Comparison of ENCODE assay signal across 1 cellular context in genomic region chr16:74700206-74701040, GRCh38.
TF ChIP-seq lines count a peak whose summit lies in the region.

Gene MLKL, minus strand, starts transcription at chr16:74700862. Its CDS starts 5,105 bp downstream, at chr16:74695757.

TF ChIP-seq in HepG2, 621 proteins besides CTCF, POLR2A, EP300 and RAD21 (continued from another document and continues in another):
- TF ChIP-seq ATF7 (IDR thresholded peaks at IDR 0.05) (no peak), ATF7 (CRISPR knock-in tag; IDR thresholded peaks at IDR 0.05) (peak; percentile 72), KDM3A (CRISPR knock-in tag; IDR thresholded peaks at IDR 0.05; ENCODE audit: low read depth) (peak; percentile 66; the same call in 1 of the 2 replicates), IRF1 (CRISPR knock-in tag; IDR thresholded peaks at IDR 0.05; ENCODE audit: low read depth) (no peak), SNAPC2 (CRISPR knock-in tag; IDR thresholded peaks at IDR 0.05) (no peak; the same call in 1 of the 2 replicates), ZNF816 (CRISPR knock-in tag; IDR thresholded peaks at IDR 0.05; ENCODE audit: borderline replicate concordance) (no peak; the same call in 1 of the 2 replicates), ZNF674 (CRISPR knock-in tag; IDR thresholded peaks at IDR 0.05; ENCODE audit: low read depth) (no peak), ZNF10 (CRISPR knock-in tag; IDR thresholded peaks at IDR 0.05; ENCODE audit: borderline replicate concordance, low read depth) (no peak), TOPORS (CRISPR knock-in tag; IDR thresholded peaks at IDR 0.05) (peak; percentile 53; the same call in 1 of the 2 replicates), RFXANK (CRISPR knock-in tag; IDR thresholded peaks at IDR 0.05) (no peak), ZNF709 (CRISPR knock-in tag; IDR thresholded peaks at IDR 0.05) (peak; percentile 88; the same call in 1 of the 2 replicates), NFE2 (CRISPR knock-in tag; IDR thresholded peaks at IDR 0.05) (peak; percentile 19; the same call in 1 of the 2 replicates), ZNF281 (CRISPR knock-in tag; IDR thresholded peaks at IDR 0.05; ENCODE audit: borderline replicate concordance) (no peak), NKX3-1 (CRISPR knock-in tag; IDR thresholded peaks at IDR 0.05) (0 out of 2 replicates have a peak, but pooled peaks have one; percentile 67), TFDP1 (CRISPR knock-in tag; IDR thresholded peaks at IDR 0.05; ENCODE audit: borderline replicate concordance) (peak; percentile 67; the same call in 1 of the 2 replicates), ZNF143 (CRISPR knock-in tag; IDR thresholded peaks at IDR 0.05) (0 out of 2 replicates have a peak, but pooled peaks have one; percentile 51), ZNF549 (CRISPR knock-in tag; IDR thresholded peaks at IDR 0.05) (no peak), TCF7 (IDR thresholded peaks at IDR 0.05; ENCODE audit: low read depth) (no peak), KDM1A (CRISPR knock-in tag; IDR thresholded peaks at IDR 0.05) (0 out of 2 replicates have a peak, but pooled peaks have one; percentile 5), ZNF841 (CRISPR knock-in tag; IDR thresholded peaks at IDR 0.05; ENCODE audit: borderline replicate concordance) (no peak), PRPF4 (IDR thresholded peaks at IDR 0.05; ENCODE audit: low read depth, low read length, poor library complexity, severe bottlenecking) (no peak), TFE3 (CRISPR knock-in tag; IDR thresholded peaks at IDR 0.05) (peak; percentile 45; the same call in 1 of the 2 replicates), MAFK (conservative IDR thresholded peaks at IDR 0.05 in 1 of 2, IDR thresholded peaks at IDR 0.05 in 1 of 2; ENCODE audit: low read length in 2 of 2) (no peak), SAFB2 (CRISPR knock-in tag; IDR thresholded peaks at IDR 0.05; ENCODE audit: borderline replicate concordance, low read depth) (no peak), JUND (CRISPR knock-in tag; IDR thresholded peaks at IDR 0.05) (0 out of 2 replicates have a peak, but pooled peaks have one; percentile 27), RFX3 (CRISPR knock-in tag; IDR thresholded peaks at IDR 0.05) (no peak), GZF1 (CRISPR knock-in tag; IDR thresholded peaks at IDR 0.05) (peak; percentile 80; the same call in 1 of the 2 replicates), ETV6 (CRISPR knock-in tag; conservative IDR thresholded peaks at IDR 0.05) (peak; percentile 85), HMG20B (CRISPR knock-in tag; conservative IDR thresholded peaks at IDR 0.05) (peak; percentile 25; the same call in 1 of the 2 replicates), GFI1 (CRISPR knock-in tag; IDR thresholded peaks at IDR 0.05; ENCODE audit: borderline replicate concordance) (no peak; the same call in 1 of the 2 replicates), ZNF362 (CRISPR knock-in tag; IDR thresholded peaks at IDR 0.05; ENCODE audit: borderline replicate concordance) (no peak), FOSL2 (CRISPR knock-in tag; IDR thresholded peaks at IDR 0.05) (peak; percentile 69), YY1 (IDR thresholded peaks at IDR 0.05; ENCODE audit: insufficient read depth, insufficient replicate concordance, low read depth, low read length) (peak; percentile 43), KLF16 (CRISPR knock-in tag; IDR thresholded peaks at IDR 0.05) (peak; percentile 40 to 70; a peak in 2 of 4 replicates), IRX3 (CRISPR knock-in tag; IDR thresholded peaks at IDR 0.05; ENCODE audit: borderline replicate concordance, low read depth) (no peak), KLF9 (CRISPR knock-in tag; IDR thresholded peaks at IDR 0.05; ENCODE audit: low read depth) (0 out of 2 replicates have a peak, but pooled peaks have one; percentile 52), MTF1 (CRISPR knock-in tag; IDR thresholded peaks at IDR 0.05) (0 out of 2 replicates have a peak, but pooled peaks have one; percentile 18), ARID4A (CRISPR knock-in tag; IDR thresholded peaks at IDR 0.05; ENCODE audit: borderline replicate concordance) (peak; percentile 93), ZNF710 (CRISPR knock-in tag; IDR thresholded peaks at IDR 0.05; ENCODE audit: borderline replicate concordance) (peak; percentile 90), E2F1 (CRISPR knock-in tag; IDR thresholded peaks at IDR 0.05) (0 out of 2 replicates have a peak, but pooled peaks have one; percentile 26), AFF4 (CRISPR knock-in tag; IDR thresholded peaks at IDR 0.05) (no peak), ZNF160 (CRISPR knock-in tag; IDR thresholded peaks at IDR 0.05) (no peak; the same call in 1 of the 2 replicates)
